ENCODE assay signal across 7 cellular contexts in genomic region chrX:31038585-31039326, GRCh38. TPM values are rescaled to one million over a fixed set of nuclear protein-coding genes. Genes with fewer than 3 reads are reported as not detected.
A peak's percentile ranks its signal among the peaks of the same experiment; 100 is the strongest.
DNase-seq lines count a peak whose midpoint lies in the region; ATAC-seq and TF ChIP-seq lines count a peak whose summit lies in the region.

No MANE protein-coding gene starts in this region.

- TF ChIP-seq EP300 in SK-N-SH (IDR thresholded peaks at IDR 0.05; ENCODE audit: borderline replicate concordance in 1 of 2, low read depth in 1 of 2, low read length in 1 of 2), result no peak

- H3K36me3 ChIP-seq in SK-N-SH (replicated peaks in 1 of 2; ENCODE audit: control insufficient read depth in 1 of 2, insufficient read depth in 2 of 2, low read length in 1 of 2) (no peaks in the 10 kb centered on the region), trophoblast cell (ENCODE audit: control insufficient read depth in 1 of 2, insufficient read depth in 2 of 2, low read length in 2 of 2) (no peaks in the 10 kb centered on the region)

- no peak overlapping the region for H3K14ac ChIP-seq in trophoblast cell (ENCODE audit: low read length)

- no peak overlapping the region for H4K12ac ChIP-seq in trophoblast cell (ENCODE audit: low read depth, low read length)

- no peak overlapping the region for H2AK5ac ChIP-seq in trophoblast cell (ENCODE audit: low read length)

- H3K27ac ChIP-seq in SK-N-SH (ENCODE audit: low read depth in 2 of 2, low read length in 1 of 2) (no peak overlapping the region), trophoblast cell (ENCODE audit: low read depth, low read length) (no peak overlapping the region)

- no peak overlapping the region for H2BK12ac ChIP-seq in trophoblast cell (ENCODE audit: low read length)

- H4K91ac ChIP-seq in trophoblast cell (ENCODE audit: low read depth, low read length), result no peak overlapping the region

- POLR2A ChIA-PET in SK-N-SH (lab: Yijun Ruan, JAX), result interaction anchor here (0.8 kb wide), 1 partner anchor 115 kb away, joined by 4 read pairs; no protein-coding TSS in a partner anchor

- H3K79me1 ChIP-seq in trophoblast cell (ENCODE audit: low read length), result no peaks in the 10 kb centered on the region

- CTCF ChIA-PET in SK-N-SH (lab: Yijun Ruan, JAX), result interaction anchor here (0.6 to 4.3 kb wide), 54 partner anchors 9 to 1253 kb away, joined by 3 to 63 read pairs (median 4); no protein-coding TSS in a partner anchor

- H3K79me2 ChIP-seq in SK-N-SH (ENCODE audit: insufficient read depth), result no peaks in the 10 kb centered on the region
- no peaks in the 10 kb centered on the region for H3K79me2 ChIP-seq in trophoblast cell (ENCODE audit: control insufficient read depth, insufficient read depth, low read length, poor library complexity)

- peak; percentile 83 for TF ChIP-seq RAD21 in SK-N-SH (IDR thresholded peaks at IDR 0.05; ENCODE audit: low read length)

- H4K8ac ChIP-seq in trophoblast cell (ENCODE audit: low read depth, low read length), result no peak overlapping the region

- H3K9ac ChIP-seq in SK-N-SH (no peak overlapping the region), trophoblast cell (ENCODE audit: low read length) (no peak overlapping the region)

- no peaks in the 10 kb centered on the region for H3K9me2 ChIP-seq in SK-N-SH

- H3K4me1 ChIP-seq in SK-N-SH (ENCODE audit: control insufficient read depth in 1 of 2, insufficient read depth in 2 of 2, low read depth in 1 of 2, low read length in 1 of 2) (no peaks in the 10 kb centered on the region), trophoblast cell (ENCODE audit: control insufficient read depth in 1 of 2, insufficient read depth in 2 of 2, low read length in 2 of 2) (no peaks in the 10 kb centered on the region)

- no peak overlapping the region for H2BK5ac ChIP-seq in trophoblast cell (ENCODE audit: low read depth, low read length, poor library complexity)

- H3K9me3 ChIP-seq in SK-N-SH (no peaks in the 10 kb centered on the region), trophoblast cell (ENCODE audit: insufficient read depth, low read depth, low read length) (no peaks in the 10 kb centered on the region)

- H3F3A ChIP-seq in SK-N-SH (replicated peaks; ENCODE audit: insufficient read depth), result no peaks in the 10 kb centered on the region

- DNase-seq in DMS53 treated with DMSO at 0.1 percent for 48 hours (lab: John Stamatoyannopoulos, UW; ENCODE audit: unreplicated experiment) (peak; percentile 4), SK-N-SH (peak; percentile 40), fibroblast of pulmonary artery (ENCODE audit: low read depth) (peak; percentile 58), trophoblast cell (peak; percentile 5 to 63)

- 27% methylated on average over 6 of the region's 6 CpGs for WGBS in SK-N-SH (ENCODE audit: low lambda C conversion rate)
- no CpG with 5 or more reads among the region's 6 CpGs for WGBS in trophoblast cell (ENCODE audit: extremely low coverage, insufficient coverage, insufficient read length)

- H2AFZ ChIP-seq in SK-N-SH (ENCODE audit: low read depth), result no peak overlapping the region
- no peak overlapping the region for H2AFZ ChIP-seq in trophoblast cell (ENCODE audit: insufficient read depth, low read length, poor library complexity)

- H3K4me3 ChIP-seq in SK-N-SH (ENCODE audit: low read depth in 2 of 2, low read length in 1 of 2), result no peak overlapping the region
- no peak overlapping the region for H3K4me3 ChIP-seq in fibroblast of pulmonary artery (replicated peaks; ENCODE audit: low read depth, low read length)
- H3K4me3 ChIP-seq in trophoblast cell (ENCODE audit: low read depth, low read length), result no peak overlapping the region

- TF ChIP-seq CTCF in SK-N-SH (IDR thresholded peaks at IDR 0.05) (peak; percentile 79), fibroblast of pulmonary artery (IDR thresholded peaks at IDR 0.05; ENCODE audit: low read length, missing control alignments) (peak; percentile 67)

- no peaks in the 10 kb centered on the region for H3K27me3 ChIP-seq in SK-N-SH (ENCODE audit: insufficient read depth)
- no peaks in the 10 kb centered on the region for H3K27me3 ChIP-seq in trophoblast cell (ENCODE audit: insufficient read depth, low read length)

- no peaks in the 10 kb centered on the region for H4K20me1 ChIP-seq in SK-N-SH (ENCODE audit: insufficient read depth)

- no peak overlapping the region for H2BK120ac ChIP-seq in trophoblast cell (ENCODE audit: insufficient read depth, low read length, poor library complexity)

- ATAC-seq in GM18868 (IDR thresholded peaks at IDR 0.05; ENCODE audit: unreplicated experiment) (peak; percentile 81), HG03175 (IDR thresholded peaks at IDR 0.05; ENCODE audit: unreplicated experiment) (peak; percentile 78), GM18873 (IDR thresholded peaks at IDR 0.05; ENCODE audit: low FRiP score, unreplicated experiment) (no peak)

- no peak overlapping the region for H3K18ac ChIP-seq in trophoblast cell (ENCODE audit: low read length)

- no peak overlapping the region for H3K23ac ChIP-seq in trophoblast cell (ENCODE audit: low read length)

- H3K4me2 ChIP-seq in SK-N-SH (no peak overlapping the region), trophoblast cell (ENCODE audit: low read length) (no peak overlapping the region)

- H3K4ac ChIP-seq in trophoblast cell (ENCODE audit: low read depth, low read length), result no peak overlapping the region

TF ChIP-seq in SK-N-SH, 30 proteins besides CTCF, POLR2A, EP300 and RAD21:
- TF ChIP-seq RCOR1 (IDR thresholded peaks at IDR 0.05; ENCODE audit: low read length) (no peak), TEAD4 (IDR thresholded peaks at IDR 0.05; ENCODE audit: borderline replicate concordance, insufficient read depth) (no peak), SMC3 (IDR thresholded peaks at IDR 0.05; ENCODE audit: low read depth, low read length) (peak; percentile 70)

RNA-seq across cellular contexts. Expression of gene FTHL17, which starts 33.1 kb away (rescaled TPM):
- not detected in 2 replicates for polyA plus RNA-seq in SK-N-SH (2012; rRNA removed)
- not detected in 2 replicates for polyA plus RNA-seq in SK-N-SH (2012; cell fraction: cytosol; rRNA removed)
- not detected in 2 replicates for polyA plus RNA-seq in SK-N-SH (2012; cell fraction: nucleus; rRNA removed)
- polyA plus RNA-seq in trophoblast cell (2013), result not detected in 2 replicates

Comparison
In these comparisons a context has a peak if more than half of its experiments do, and no peak if none do; other contexts are left out.
1. DNase-seq: peak in every context shown above with its lines; median percentile 58 in fibroblast of pulmonary artery; 40 in SK-N-SH; 34 in trophoblast cell; 4 in DMS53 treated with DMSO at 0.1 percent for 48 hours.